In genomic region chr2:218401834-218402370, GRCh38 we compare ENCODE assay signal across 11 cellular contexts. TPM values are rescaled to one million over a fixed set of nuclear protein-coding genes. Genes with fewer than 3 reads are reported as not detected.
DNase-seq lines count a peak whose midpoint lies in the region; ATAC-seq and TF ChIP-seq lines count a peak whose summit lies in the region.
"Had no signal": no experiment of that assay in that cellular context is flagged by ENCODE, and none has a peak within 500 bp of the region (broad histone marks: within the 10 kb centered on the region; RNA-seq: fewer than 3 reads in every experiment).

No MANE protein-coding gene starts in this region.

- H3K9me3 ChIP-seq in CD8-positive, alpha-beta memory T cell (ENCODE audit: low read length), result no peaks in the 10 kb centered on the region
- H3K9me3 ChIP-seq in T-helper 17 cell (ENCODE audit: control insufficient read depth, low read length, poor library complexity, severe bottlenecking) (no peaks in the 10 kb centered on the region), gastrocnemius medialis (no peaks in the 10 kb centered on the region)

- POLR2A ChIA-PET in CD8-positive, alpha-beta memory T cell (lab: Charles Lee), result no interaction called here

- peaks cover 0 to 5% of the 10 kb centered on the region in 2 donors for H3K27me3 Mint-ChIP-seq in CD8-positive, alpha-beta memory T cell
- no peaks in the 10 kb centered on the region for H3K27me3 Mint-ChIP-seq in T-helper 17 cell

- no peaks in the 10 kb centered on the region for H3K9me3 Mint-ChIP-seq in CD8-positive, alpha-beta memory T cell

- peak overlapping the region; percentile 71 to 99 (median 93) for H3K4me3 Mint-ChIP-seq in CD8-positive, alpha-beta memory T cell
- H3K4me3 Mint-ChIP-seq in T-helper 17 cell, result peak overlapping the region; percentile 97

- H3K4me3 ChIP-seq in CD8-positive, alpha-beta memory T cell (ENCODE audit: low read length), result no peak overlapping the region
- peak overlapping the region; percentile 75 for H3K4me3 ChIP-seq in fibroblast of villous mesenchyme (ENCODE audit: low read depth, low read length)
- H3K4me3 ChIP-seq in gastrocnemius medialis, result peak overlapping the region; percentile 76 to 99 (median 93)

- H3K36me3 Mint-ChIP-seq in CD8-positive, alpha-beta memory T cell, result peaks cover 0 to 49% (median 1%) of the 10 kb centered on the region in 3 donors
- H3K36me3 Mint-ChIP-seq in T-helper 17 cell (ENCODE audit: low read depth), result peaks cover 2% of the 10 kb centered on the region

- peaks cover 45 to 72% (median 50%) of the 10 kb centered on the region in 3 donors for H3K4me1 Mint-ChIP-seq in CD8-positive, alpha-beta memory T cell
- peaks cover 53% of the 10 kb centered on the region for H3K4me1 Mint-ChIP-seq in T-helper 17 cell

- TF ChIP-seq POLR2A in gastrocnemius medialis (IDR thresholded peaks at IDR 0.05), result no peak

- peaks cover 10% of the 10 kb centered on the region for H3K36me3 ChIP-seq in CD8-positive, alpha-beta memory T cell (ENCODE audit: insufficient read depth, low read length)
- peaks cover 0 to 40% of the 10 kb centered on the region in 2 donors for H3K36me3 ChIP-seq in gastrocnemius medialis

- peaks cover 38% of the 10 kb centered on the region for H3K4me1 ChIP-seq in CD8-positive, alpha-beta memory T cell (ENCODE audit: insufficient read depth, low read length)
- peaks cover 44 to 54% of the 10 kb centered on the region in 2 donors for H3K4me1 ChIP-seq in gastrocnemius medialis

- ATAC-seq in T-helper 17 cell (no peak), gastrocnemius medialis (no peak), GM18498 (IDR thresholded peaks at IDR 0.05; ENCODE audit: unreplicated experiment) (no peak), GM21786 (IDR thresholded peaks at IDR 0.05; ENCODE audit: unreplicated experiment) (no peak), GM18909 (IDR thresholded peaks at IDR 0.05; ENCODE audit: poor library complexity, unreplicated experiment) (no peak)

- CTCF ChIA-PET in CD8-positive, alpha-beta memory T cell (lab: Charles Lee), result interaction anchor here (1.1 to 2.9 kb wide), 3 partner anchors 40 to 110 kb away, joined by 3 to 16 read pairs (median 5); partner anchors contain the start of genes CATIP and TMBIM1

- peak overlapping the region in 4 of 8 donors; percentile 66 to 88 (median 75) for H3K27ac Mint-ChIP-seq in CD8-positive, alpha-beta memory T cell
- H3K27ac Mint-ChIP-seq in T-helper 17 cell, result peak overlapping the region; percentile 81

- no peak for DNase-seq in CD8-positive, alpha-beta memory T cell
- DNase-seq in T-helper 17 cell, result no peak
- no peak for DNase-seq in fibroblast of villous mesenchyme (ENCODE audit: low read depth)
- no peak for DNase-seq in gastrocnemius medialis
- DNase-seq in activated gamma-delta T cell (lab: John Stamatoyannopoulos, UW), result no peak
- DNase-seq: activated CD4-positive, CD25-positive, alpha-beta regulatory T cell; NCI-H2081 treated with DMSO at 0.1 percent for 48 hours; stimulated activated CD4-positive, alpha-beta T cell treated with anti-CD3 and anti-CD28 coated beads, Interleukin-4, amount 100 ng/mL, for 4 hours had no signal

- TF ChIP-seq CTCF in fibroblast of villous mesenchyme (IDR thresholded peaks at IDR 0.05; ENCODE audit: insufficient read depth, low read depth, low read length) (no peak), gastrocnemius medialis (IDR thresholded peaks at IDR 0.05 in 4 of 5, conservative IDR thresholded peaks at IDR 0.05 in 1 of 5) (no peak)

- in situ Hi-C loops in gastrocnemius medialis (cut with MboI; ENCODE audit: low sequenced_read_pairs in 4 of 4), result loop anchor here (25.0 kb wide), 2 partner anchors 260 to 285 kb away; partner anchors contain the start of genes BCS1L (in 2 of the 4), RNF25 (in 2 of the 4), STK36 (in 2 of the 4) and ZNF142 (in 2 of the 4)

- peak overlapping the region; percentile 9 for H3K27ac ChIP-seq in CD8-positive, alpha-beta memory T cell (ENCODE audit: low read depth, low read length)
- peak overlapping the region; percentile 97 to 100 (median 98) for H3K27ac ChIP-seq in gastrocnemius medialis

- intact Hi-C loops in gastrocnemius medialis (cut with DNase I; ENCODE audit: low total_unique reads), result no loop called here

- H3K27me3 ChIP-seq in CD8-positive, alpha-beta memory T cell (ENCODE audit: insufficient read depth, low read length, poor library complexity, severe bottlenecking), result no peaks in the 10 kb centered on the region
- no peaks in the 10 kb centered on the region for H3K27me3 ChIP-seq in gastrocnemius medialis

RNA-seq across cellular contexts. Expression of gene CTDSP1, which starts 2.2 kb away (rescaled TPM):
- total RNA-seq in CD8-positive, alpha-beta memory T cell, result 100 to 1,000 TPM; 104 to 113 TPM
- 32.2 TPM for polyA plus RNA-seq in CD8-positive, alpha-beta memory T cell
- total RNA-seq in T-helper 17 cell, result 100 to 1,000 TPM; 109 to 132 TPM
- total RNA-seq in fibroblast of villous mesenchyme, result 63.5 and 66.9 TPM in 2 replicates
- 10 to 100 TPM; 46.7 to 77.4 (median 53.6) TPM for total RNA-seq in gastrocnemius medialis

RNA-seq across cellular contexts. Expression of gene VIL1, which starts 17.0 kb away (rescaled TPM):
- total RNA-seq in CD8-positive, alpha-beta memory T cell, result not detected
- polyA plus RNA-seq in CD8-positive, alpha-beta memory T cell, result not detected
- total RNA-seq in T-helper 17 cell (1 to 10 TPM in 1 of 2 donors, under 1 TPM in 1; 0.32 to 6.2 TPM), fibroblast of villous mesenchyme (under 0.01 TPM in 1 of 2 replicates, not detected in the other), gastrocnemius medialis (1 to 10 TPM in 1 of 4 donors, under 1 TPM in 1, not detected in 2; 0.03 to 1.8 TPM)

RNA-seq across cellular contexts. Expression of gene SLC11A1, which starts 19.8 kb away (rescaled TPM):
- total RNA-seq in CD8-positive, alpha-beta memory T cell, result 1 to 10 TPM; 1.1 to 2.1 TPM
- polyA plus RNA-seq in CD8-positive, alpha-beta memory T cell, result 0.32 TPM
- 10 to 100 TPM in 1 of 2 donors, 1 to 10 TPM in 1; 2.7 to 23.9 TPM for total RNA-seq in T-helper 17 cell
- total RNA-seq in fibroblast of villous mesenchyme, result under 0.01 and 0.43 TPM in 2 replicates
- 1 to 10 TPM; 1.1 to 6.3 (median 4.5) TPM for total RNA-seq in gastrocnemius medialis

RNA-seq across cellular contexts. Expression of gene CATIP, which starts 45.2 kb away (rescaled TPM):
- not detected for total RNA-seq in CD8-positive, alpha-beta memory T cell
- not detected for polyA plus RNA-seq in CD8-positive, alpha-beta memory T cell
- not detected for total RNA-seq in T-helper 17 cell
- 0.43 TPM in 1 of 2 replicates, not detected in the other for total RNA-seq in fibroblast of villous mesenchyme
- total RNA-seq in gastrocnemius medialis, result not detected
